In genomic region chr4:72899621-72900020, GRCh38 we compare ENCODE assay signal across 16 cellular contexts.
A peak's percentile ranks its signal among the peaks of the same experiment; 100 is the strongest.
DNase-seq lines count a peak whose midpoint lies in the region; ATAC-seq, FAIRE-seq and TF ChIP-seq lines count a peak whose summit lies in the region.
"Had no signal": no experiment of that assay in that cellular context is flagged by ENCODE, and none has a peak within 500 bp of the region (broad histone marks: within the 10 kb centered on the region; RNA-seq: fewer than 3 reads in every experiment).

No MANE protein-coding gene starts in this region.

- H3K4me2 ChIP-seq in K562 (ENCODE audit: insufficient read depth, low read length) (no peak overlapping the region), parathyroid adenoma (ENCODE audit: low read length) (peak overlapping the region; percentile 50)

- in situ Hi-C loops in K562 (cut with MboI): no loop called here

- no peak for TF ChIP-seq POLR2A in K562 (conservative IDR thresholded peaks at IDR 0.05)

- ATAC-seq in K562 (no peak), HG03139 (IDR thresholded peaks at IDR 0.05; ENCODE audit: unreplicated experiment) (no peak), aorta (ENCODE audit: low FRiP score) (no peak)
- ATAC-seq: GM12878, HCT116 had no signal

- no peaks in the 10 kb centered on the region for H4K20me1 ChIP-seq in K562 (replicated peaks; ENCODE audit: control insufficient read depth, insufficient read depth, low read length)

- intact Hi-C loops in K562 (cut with micrococcal nuclease) (no loop called here), aorta (cut with DNase I) (loop anchor here in 1 of 2 donors (5.0 kb wide), 1 partner anchor 73 kb away; no protein-coding TSS in a partner anchor)

- no TSS peak for BruUV-seq in K562 (replicated peaks; lab: Mats Ljungman, UMichigan)

- TF ChIP-seq CTCF in K562 (IDR thresholded peaks at IDR 0.05 in 2 of 3, conservative IDR thresholded peaks at IDR 0.05 in 1 of 3; ENCODE audit: insufficient read depth in 2 of 3, low read depth in 1 of 3, low read length in 3 of 3) (no peak), parathyroid adenoma (IDR thresholded peaks at IDR 0.05) (no peak)

- H3K27ac ChIP-seq in HUES64 (ENCODE audit: low read depth, low read length) (no peak overlapping the region), K562 (ENCODE audit: extremely low read depth, low read depth, low read length) (no peak overlapping the region), parathyroid adenoma (peak overlapping the region; percentile 85), aorta (ENCODE audit: low read depth in 1 of 2, low read length in 2 of 2) (no peak overlapping the region)

- TF ChIP-seq EP300 in K562 (IDR thresholded peaks at IDR 0.05; ENCODE audit: low read length): no peak

- TF ChIP-seq RAD21 in K562 (CRISPR knock-in tag; conservative IDR thresholded peaks at IDR 0.05 in 1 of 2, IDR thresholded peaks at IDR 0.05 in 1 of 2): no peak

- H3K27me3 ChIP-seq in HUES64 (ENCODE audit: insufficient read depth, low read length) (no peaks in the 10 kb centered on the region), K562 (ENCODE audit: control insufficient read depth in 2 of 2, insufficient read depth in 2 of 2, low read length in 2 of 2) (no peaks in the 10 kb centered on the region), parathyroid adenoma (ENCODE audit: control insufficient read depth, insufficient read depth, low read length) (no peaks in the 10 kb centered on the region), aorta (ENCODE audit: control insufficient read depth in 1 of 2, insufficient read depth in 2 of 2, low read length in 1 of 2) (no peaks in the 10 kb centered on the region)

- no peaks in the 10 kb centered on the region for H3K9me1 ChIP-seq in K562 (ENCODE audit: control insufficient read depth, insufficient read depth, low read length)

- FAIRE-seq in K562 (lab: Jason Lieb, UNC): no peak
- FAIRE-seq: GM12878, GM19239 had no signal

- H3K9ac ChIP-seq in HUES64 (ENCODE audit: low read depth, low read length) (0 out of 2 replicates have a peak overlapping the region, but pooled peaks have one; percentile 34), K562 (ENCODE audit: insufficient read depth in 1 of 2, low read depth in 2 of 2, low read length in 2 of 2) (no peak overlapping the region), parathyroid adenoma (no peak overlapping the region)

- no peak overlapping the region for H3K4me3 ChIP-seq in HUES64 (ENCODE audit: low read length)
- H3K4me3 ChIP-seq in K562: no peak overlapping the region
- no peak overlapping the region for H3K4me3 ChIP-seq in parathyroid adenoma (ENCODE audit: low read depth, low read length)
- no peak overlapping the region for H3K4me3 ChIP-seq in aorta (ENCODE audit: low read length in 2 of 2)
- H3K4me3 ChIP-seq: GM12878 had no signal

- POLR2A ChIA-PET in K562 (lab: Yijun Ruan, JAX): interaction anchor here (0.6 kb wide), 1 partner anchor 160 kb away, joined by 3 read pairs; no protein-coding TSS in a partner anchor

- H3K4me1 ChIP-seq in HUES64 (ENCODE audit: insufficient read depth, low read length) (peaks cover 26% of the 10 kb centered on the region), K562 (replicated peaks in 1 of 2; ENCODE audit: control insufficient read depth in 2 of 2, insufficient read depth in 2 of 2, low read length in 2 of 2) (no peaks in the 10 kb centered on the region), parathyroid adenoma (peaks cover 13% of the 10 kb centered on the region), aorta (ENCODE audit: control insufficient read depth in 1 of 2, insufficient read depth in 2 of 2, low read length in 2 of 2) (peaks cover 0 to 8% of the 10 kb centered on the region in 2 donors)

- CTCF ChIA-PET in K562 (lab: Yijun Ruan, JAX; ENCODE audit: low intra/inter-chr PET ratio): no interaction called here

- H3K79me2 ChIP-seq in K562 (ENCODE audit: control insufficient read depth, insufficient read depth, low read length) (no peaks in the 10 kb centered on the region), parathyroid adenoma (no peaks in the 10 kb centered on the region)

- no peaks in the 10 kb centered on the region for H3K36me3 ChIP-seq in HUES64 (ENCODE audit: insufficient read depth, low read length)
- no peaks in the 10 kb centered on the region for H3K36me3 ChIP-seq in K562 (ENCODE audit: control insufficient read depth, insufficient read depth, low read length)
- H3K36me3 ChIP-seq in parathyroid adenoma (ENCODE audit: control insufficient read depth, insufficient read depth, low read length): no peaks in the 10 kb centered on the region
- H3K36me3 ChIP-seq in aorta (ENCODE audit: control insufficient read depth in 1 of 2, insufficient read depth in 2 of 2, low read length in 1 of 2): no peaks in the 10 kb centered on the region

- no peak for DNase-seq in K562 (ENCODE audit: extremely low read depth in 1 of 4, low spot score in 3 of 4)
- no peak for DNase-seq in EL
- DNase-seq in aorta: no peak
- DNase-seq: C1 segment of cervical spinal cord; CD4-positive, alpha-beta memory T cell; COR-L47; DMS153; DND-41; GDM1; H9 had no signal

- H3K9me3 ChIP-seq in HUES64 (ENCODE audit: insufficient read depth, low read depth, low read length) (no peaks in the 10 kb centered on the region), K562 (replicated peaks; ENCODE audit: control insufficient read depth, insufficient read depth, low read depth, low read length) (no peaks in the 10 kb centered on the region), parathyroid adenoma (ENCODE audit: control insufficient read depth, low read length) (no peaks in the 10 kb centered on the region), aorta (ENCODE audit: control insufficient read depth, low read length) (no peaks in the 10 kb centered on the region)

- 90% methylated on average over 3 of the region's 3 CpGs for WGBS in HUES64
- WGBS in K562 (ENCODE audit: insufficient coverage, low coverage, missing lambda C conversion rate): 3% methylated on average over 3 of the region's 3 CpGs
- 86 to 96% methylated on average over 3 of the region's 3 CpGs for WGBS in aorta, 2 donors

- H2AFZ ChIP-seq in K562 (ENCODE audit: low read depth, low read length) (0 out of 2 replicates have a peak overlapping the region, but pooled peaks have one; percentile 2), parathyroid adenoma (peak overlapping the region; percentile 50)

TF ChIP-seq in K562, 482 proteins besides CTCF, POLR2A, EP300 and RAD21:
- TF ChIP-seq TCF15 (CRISPR knock-in tag; IDR thresholded peaks at IDR 0.05): no peak
- TF ChIP-seq CBFA2T2 (conservative IDR thresholded peaks at IDR 0.05): no peak
- TF ChIP-seq JUNB (CRISPR knock-in tag; conservative IDR thresholded peaks at IDR 0.05): no peak
- TF ChIP-seq ZNF699 (CRISPR knock-in tag; IDR thresholded peaks at IDR 0.05; ENCODE audit: insufficient replicate concordance): no peak
- TF ChIP-seq SMARCC2 (IDR thresholded peaks at IDR 0.05; ENCODE audit: low read depth): no peak
- no peak for TF ChIP-seq GTF2E2 (tag; IDR thresholded peaks at IDR 0.05)
- no peak for TF ChIP-seq LCOR (CRISPR knock-in tag; IDR thresholded peaks at IDR 0.05)
- TF ChIP-seq TRIM24 (IDR thresholded peaks at IDR 0.05): no peak
- no peak for TF ChIP-seq KDM1A (IDR thresholded peaks at IDR 0.05)
- no peak for TF ChIP-seq PYGO2 (tag; IDR thresholded peaks at IDR 0.05)
- TF ChIP-seq THRA (IDR thresholded peaks at IDR 0.05): no peak
- TF ChIP-seq ADNP (tag; IDR thresholded peaks at IDR 0.05): no peak
- no peak for TF ChIP-seq DPF2 (IDR thresholded peaks at IDR 0.05)
- TF ChIP-seq GATAD2A (IDR thresholded peaks at IDR 0.05): no peak
TF ChIP-seq in K562: peak in this region for 0.
